In genomic region chr5:95823738-95824609, GRCh38 we compare ENCODE assay signal across 8 cellular contexts. TPM values are rescaled to one million over a fixed set of nuclear protein-coding genes. Genes with fewer than 3 reads are reported as not detected.
A peak's percentile ranks its signal among the peaks of the same experiment; 100 is the strongest.
DNase-seq lines count a peak whose midpoint lies in the region; ATAC-seq, FAIRE-seq and TF ChIP-seq lines count a peak whose summit lies in the region.

No MANE protein-coding gene starts in this region.

- H3K9me3 ChIP-seq in pancreas: no peaks in the 10 kb centered on the region

- FAIRE-seq in pancreas (lab: Jason Lieb, UNC): no peak

- TF ChIP-seq CTCF in fibroblast of the aortic adventitia (IDR thresholded peaks at IDR 0.05; ENCODE audit: insufficient read depth, low read length) (no peak), pancreas (IDR thresholded peaks at IDR 0.05) (no peak)

- no peaks in the 10 kb centered on the region for H3K36me3 ChIP-seq in pancreas

- peaks cover 8 to 21% (median 9%) of the 10 kb centered on the region in 3 donors for H3K4me1 ChIP-seq in pancreas

- H3K4me3 ChIP-seq in fibroblast of the aortic adventitia (ENCODE audit: low read depth, low read length): no peak overlapping the region
- peak overlapping the region in 1 of 4 donors; percentile 5 for H3K4me3 ChIP-seq in pancreas

- no peaks in the 10 kb centered on the region for H3K27me3 ChIP-seq in pancreas

- DNase-seq in SIG-M5 treated with dmso at 0.1 percent for 504 hours (lab: John Stamatoyannopoulos, UW; ENCODE audit: unreplicated experiment): peak; percentile 87
- no peak for DNase-seq in SIG-M5 (lab: John Stamatoyannopoulos, UW)
- DNase-seq in NOMO-1 treated with dmso at 0.1 percent for 144 hours (lab: John Stamatoyannopoulos, UW; ENCODE audit: unreplicated experiment): peak; percentile 82
- peak; percentile 58 for DNase-seq in activated T-helper 1 cell treated with Interleukin-2 at 50 U/mL for 16 hours (ENCODE audit: low read depth)
- peak; percentile 92 for DNase-seq in fibroblast of the aortic adventitia (ENCODE audit: low read depth)
- peak in 1 of 6 donors; percentile 39 for DNase-seq in pancreas
- DNase-seq in NCI-H187 treated with DMSO at 0.1 percent for 48 hours (lab: John Stamatoyannopoulos, UW): no peak

- H3K27ac ChIP-seq in pancreas: peak overlapping the region in 3 of 4 donors; percentile 47 to 80 (median 75)

- intact Hi-C loops in pancreas (cut with DNase I): no loop called here

- ATAC-seq in HG02870 (IDR thresholded peaks at IDR 0.05; ENCODE audit: unreplicated experiment): peak; percentile 40
- peak in 3 of 4 donors; percentile 7 to 38 (median 34) for ATAC-seq in pancreas

- 59 to 62% methylated on average over 12 of the region's 12 CpGs for WGBS in pancreas, 2 donors

RNA-seq across cellular contexts. Expression of gene GLRX, which starts 1.4 kb away (rescaled TPM):
- total RNA-seq in fibroblast of the aortic adventitia (ENCODE audit: low replicate concordance): 13.3 and 31.6 TPM in 2 replicates
- total RNA-seq in pancreas: 10 to 100 TPM in 1 of 6 donors, 1 to 10 TPM in 5; 1.7 to 11.2 (median 4.4) TPM
- 10 to 100 TPM; 15.7 to 20.9 TPM for polyA plus RNA-seq in pancreas

Comparison
In these comparisons a context has a peak if more than half of its experiments do, and no peak if none do; other contexts are left out.
1. DNase-seq: peak in SIG-M5 treated with dmso at 0.1 percent for 504 hours (single experiment), NOMO-1 treated with dmso at 0.1 percent for 144 hours (single experiment), activated T-helper 1 cell treated with Interleukin-2 at 50 U/mL for 16 hours (single experiment) and fibroblast of the aortic adventitia (single experiment); none in SIG-M5 (single experiment) and NCI-H187 treated with DMSO at 0.1 percent for 48 hours (single experiment).